ENCODE assay signal across 13 cellular contexts in the genomic region with DNA sequence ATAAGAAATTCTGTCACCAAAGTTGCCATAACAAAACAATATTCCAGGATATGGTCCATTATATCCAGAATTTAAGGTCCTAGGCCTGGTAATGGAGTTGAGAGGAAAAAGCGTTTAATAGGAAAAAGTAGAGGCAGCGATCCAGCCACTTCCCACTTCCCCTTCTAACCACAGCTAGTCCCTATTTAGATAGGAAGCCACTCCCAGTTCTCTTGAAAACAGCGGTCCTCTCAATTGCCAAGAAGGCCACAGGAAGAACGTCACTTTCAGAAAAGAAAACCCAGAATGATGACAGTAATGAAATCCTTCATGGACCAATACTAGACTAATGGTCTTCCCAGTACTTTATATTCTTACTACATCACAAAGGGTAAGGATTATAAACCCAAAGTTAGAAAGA. TPM values are rescaled to one million over a fixed set of nuclear protein-coding genes. Genes with fewer than 3 reads are reported as not detected.
DNase-seq lines count a peak whose midpoint lies in the region; ATAC-seq and TF ChIP-seq lines count a peak whose summit lies in the region.
"Had no signal": no experiment of that assay in that cellular context is flagged by ENCODE, and none has a peak within 500 bp of the region (broad histone marks: within the 10 kb centered on the region; RNA-seq: fewer than 3 reads in every experiment).

No MANE protein-coding gene starts in this region.

- no peaks in the 10 kb centered on the region for H3K9me3 ChIP-seq in esophagus muscularis mucosa
- no peaks in the 10 kb centered on the region for H3K9me3 ChIP-seq in osteoblast (ENCODE audit: low read depth, low read length)

- peaks cover 64% of the 10 kb centered on the region for H3K79me2 ChIP-seq in osteoblast (ENCODE audit: insufficient read depth, low read length)

- DNase-seq in CD1c-positive myeloid dendritic cell (ENCODE audit: extremely low spot score), result peak; percentile 83
- peak; percentile 82 for DNase-seq in OCI-M1 (lab: John Stamatoyannopoulos, UW)
- no peak for DNase-seq in esophagus muscularis mucosa (ENCODE audit: extremely low spot score)
- DNase-seq in osteoblast (ENCODE audit: insufficient read length, low spot score, missing footprints), result peak; percentile 34
- no peak for DNase-seq in NK-92 (lab: John Stamatoyannopoulos, UW; ENCODE audit: unreplicated experiment)
- no peak for DNase-seq in dedifferentiated amniotic fluid mesenchymal stem cell (ENCODE audit: extremely low spot score)
- DNase-seq in GM03348 (ENCODE audit: low spot score), result no peak
- DNase-seq: activated B cell treated with CpG ODN at 0.5 μM for 24 hours; activated effector memory CD4-positive, alpha-beta T cell treated with anti-CD3 and anti-CD28 coated beads, Interleukin-2, amount 50 U/mL, for 16 hours; H7; NCI-H2227 treated with DMSO at 0.1 percent for 48 hours had no signal

- no peak for TF ChIP-seq POLR2A in esophagus muscularis mucosa (IDR thresholded peaks at IDR 0.05; ENCODE audit: low read depth)

- H3K4me3 ChIP-seq in esophagus muscularis mucosa (no peak overlapping the region), osteoblast (ENCODE audit: insufficient read depth, low read length) (peak overlapping the region; percentile 39)

- no peak for ATAC-seq in HG03039 (IDR thresholded peaks at IDR 0.05; ENCODE audit: unreplicated experiment)

- H3K4me2 ChIP-seq in osteoblast (ENCODE audit: insufficient read depth, low read length), result peak overlapping the region; percentile 67

- peak overlapping the region in 3 of 4 donors; percentile 24 to 58 (median 57) for H3K27ac ChIP-seq in esophagus muscularis mucosa (replicated peaks in 1 of 4)
- peak overlapping the region; percentile 58 for H3K27ac ChIP-seq in osteoblast (ENCODE audit: low read depth, low read length)
- H3K27ac ChIP-seq: RWPE1 had no signal

- H3K27me3 ChIP-seq in esophagus muscularis mucosa (no peaks in the 10 kb centered on the region), osteoblast (ENCODE audit: insufficient read depth, low read length) (no peaks in the 10 kb centered on the region)

- H3K36me3 ChIP-seq in esophagus muscularis mucosa (no peaks in the 10 kb centered on the region), osteoblast (ENCODE audit: insufficient read depth, low read length) (no peaks in the 10 kb centered on the region)

- intact Hi-C loops in esophagus muscularis mucosa (cut with DNase I), result loop anchor here (5.0 kb wide), 1 partner anchor 69 kb away; no protein-coding TSS in a partner anchor

- H2AFZ ChIP-seq in osteoblast (ENCODE audit: low read length), result peak overlapping the region; percentile 30

- TF ChIP-seq EP300 in esophagus muscularis mucosa (IDR thresholded peaks at IDR 0.05), result no peak

- TF ChIP-seq CTCF in esophagus muscularis mucosa (IDR thresholded peaks at IDR 0.05), result no peak
- no peak for TF ChIP-seq CTCF in osteoblast (IDR thresholded peaks at IDR 0.05; ENCODE audit: extremely low read depth, low read depth, low read length)

- 63% methylated on average over 4 of the region's 4 CpGs for WGBS in esophagus muscularis mucosa

- H3K4me1 ChIP-seq in esophagus muscularis mucosa (peaks cover 5 to 11% (median 6%) of the 10 kb centered on the region in 4 donors), osteoblast (ENCODE audit: insufficient read depth, low read length) (no peaks in the 10 kb centered on the region)

- no peaks in the 10 kb centered on the region for H4K20me1 ChIP-seq in osteoblast (ENCODE audit: insufficient read depth, low read length)

RNA-seq across cellular contexts. Expression of gene ABL2, which starts 38.6 kb away (rescaled TPM):
- total RNA-seq in esophagus muscularis mucosa, result 10 to 100 TPM; 12.9 to 37.3 (median 15.6) TPM
- total RNA-seq in osteoblast, result 87.2 and 92.2 TPM in 2 replicates

Comparison
In these comparisons a context has a peak if more than half of its experiments do, and no peak if none do; other contexts are left out.
1. DNase-seq: peak in CD1c-positive myeloid dendritic cell (single experiment), OCI-M1 (single experiment) and osteoblast (single experiment); none in esophagus muscularis mucosa (single experiment), NK-92 (single experiment), dedifferentiated amniotic fluid mesenchymal stem cell (single experiment) and GM03348 (single experiment).